Comparison of ENCODE assay signal across 2 cellular contexts in the genomic region with DNA sequence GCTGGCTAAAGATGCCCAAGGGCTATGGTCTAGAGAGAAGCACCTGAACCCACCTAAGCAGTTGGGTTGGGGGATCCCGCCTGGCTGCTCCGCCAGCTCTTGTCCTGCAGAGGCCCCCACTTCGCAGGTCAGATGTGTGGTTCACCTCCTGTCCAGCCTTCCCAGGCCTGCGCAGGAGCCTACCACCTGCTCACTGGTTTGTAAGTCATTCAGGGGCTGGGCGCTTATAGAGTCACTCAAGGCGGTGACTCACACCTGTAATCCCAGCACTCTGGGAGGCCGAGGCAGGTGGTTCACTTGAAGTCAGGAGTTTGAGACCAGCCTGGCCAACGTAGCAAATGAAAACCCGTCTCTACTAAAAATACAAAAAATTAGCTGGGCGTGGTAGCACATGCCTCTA.
TF ChIP-seq lines count a peak whose summit lies in the region.

No MANE protein-coding gene starts in this region.

TF ChIP-seq in HCT116, 20 proteins besides CTCF, POLR2A, EP300 and RAD21:
- TF ChIP-seq CBX3 (IDR thresholded peaks at IDR 0.05; ENCODE audit: low read depth) (no peak), ZNF274 (IDR thresholded peaks at IDR 0.05; ENCODE audit: low read depth, low read length) (no peak), FOSL1 (IDR thresholded peaks at IDR 0.05; ENCODE audit: low read depth) (no peak), YY1 (IDR thresholded peaks at IDR 0.05; ENCODE audit: extremely low read depth, insufficient replicate concordance, low read depth, low read length) (no peak), SIN3A (IDR thresholded peaks at IDR 0.05; ENCODE audit: low read depth) (no peak), SP1 (IDR thresholded peaks at IDR 0.05; ENCODE audit: low read depth) (no peak), EGR1 (IDR thresholded peaks at IDR 0.05; ENCODE audit: low read depth) (no peak), JUND (IDR thresholded peaks at IDR 0.05) (no peak)
- TF ChIP-seq, protein P1, sequence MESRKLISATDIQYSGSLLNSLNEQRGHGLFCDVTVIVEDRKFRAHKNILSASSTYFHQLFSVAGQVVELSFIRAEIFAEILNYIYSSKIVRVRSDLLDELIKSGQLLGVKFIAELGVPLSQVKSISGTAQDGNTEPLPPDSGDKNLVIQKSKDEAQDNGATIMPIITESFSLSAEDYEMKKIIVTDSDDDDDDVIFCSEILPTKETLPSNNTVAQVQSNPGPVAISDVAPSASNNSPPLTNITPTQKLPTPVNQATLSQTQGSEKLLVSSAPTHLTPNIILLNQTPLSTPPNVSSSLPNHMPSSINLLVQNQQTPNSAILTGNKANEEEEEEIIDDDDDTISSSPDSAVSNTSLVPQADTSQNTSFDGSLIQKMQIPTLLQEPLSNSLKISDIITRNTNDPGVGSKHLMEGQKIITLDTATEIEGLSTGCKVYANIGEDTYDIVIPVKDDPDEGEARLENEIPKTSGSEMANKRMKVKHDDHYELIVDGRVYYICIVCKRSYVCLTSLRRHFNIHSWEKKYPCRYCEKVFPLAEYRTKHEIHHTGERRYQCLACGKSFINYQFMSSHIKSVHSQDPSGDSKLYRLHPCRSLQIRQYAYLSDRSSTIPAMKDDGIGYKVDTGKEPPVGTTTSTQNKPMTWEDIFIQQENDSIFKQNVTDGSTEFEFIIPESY (IDR thresholded peaks at IDR 0.05; ENCODE audit: extremely low read depth, insufficient replicate concordance, low read length) = no peak
- TF ChIP-seq, protein P2, sequence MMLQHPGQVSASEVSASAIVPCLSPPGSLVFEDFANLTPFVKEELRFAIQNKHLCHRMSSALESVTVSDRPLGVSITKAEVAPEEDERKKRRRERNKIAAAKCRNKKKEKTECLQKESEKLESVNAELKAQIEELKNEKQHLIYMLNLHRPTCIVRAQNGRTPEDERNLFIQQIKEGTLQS (IDR thresholded peaks at IDR 0.05) = no peak
TF ChIP-seq in HCT116: peak in this region for 0.

TF ChIP-seq in K562, 482 proteins besides CTCF, POLR2A, EP300 and RAD21:
- TF ChIP-seq NRF1 (conservative IDR thresholded peaks at IDR 0.05 in 1 of 2, IDR thresholded peaks at IDR 0.05 in 1 of 2) (peak; percentile 74 to 78), DPF2 (IDR thresholded peaks at IDR 0.05) (0 out of 2 replicates have a peak, but pooled peaks have one; percentile 22), NR2C1 (IDR thresholded peaks at IDR 0.05) (no peak), NR2C1 (tag; IDR thresholded peaks at IDR 0.05) (no peak), JUND (IDR thresholded peaks at IDR 0.05; ENCODE audit: borderline replicate concordance, low read depth, low read length) (peak; percentile 63; the same call in 1 of the 2 replicates), JUND (tag; IDR thresholded peaks at IDR 0.05; ENCODE audit: borderline replicate concordance, low read depth, low read length) (no peak; the same call in 2 of the 3 replicates), ERF (CRISPR knock-in tag; IDR thresholded peaks at IDR 0.05) (no peak), MEF2D (tag; conservative IDR thresholded peaks at IDR 0.05; ENCODE audit: low read depth) (no peak), GATAD2B (IDR thresholded peaks at IDR 0.05; ENCODE audit: borderline replicate concordance) (no peak), L3MBTL2 (IDR thresholded peaks at IDR 0.05) (peak; percentile 80), FOSL1 (tag; conservative IDR thresholded peaks at IDR 0.05) (peak; percentile 61)
- TF ChIP-seq, protein P3, sequence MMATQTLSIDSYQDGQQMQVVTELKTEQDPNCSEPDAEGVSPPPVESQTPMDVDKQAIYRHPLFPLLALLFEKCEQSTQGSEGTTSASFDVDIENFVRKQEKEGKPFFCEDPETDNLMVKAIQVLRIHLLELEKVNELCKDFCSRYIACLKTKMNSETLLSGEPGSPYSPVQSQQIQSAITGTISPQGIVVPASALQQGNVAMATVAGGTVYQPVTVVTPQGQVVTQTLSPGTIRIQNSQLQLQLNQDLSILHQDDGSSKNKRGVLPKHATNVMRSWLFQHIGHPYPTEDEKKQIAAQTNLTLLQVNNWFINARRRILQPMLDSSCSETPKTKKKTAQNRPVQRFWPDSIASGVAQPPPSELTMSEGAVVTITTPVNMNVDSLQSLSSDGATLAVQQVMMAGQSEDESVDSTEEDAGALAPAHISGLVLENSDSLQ (IDR thresholded peaks at IDR 0.05) = peak; percentile 81
- TF ChIP-seq, protein P2 (IDR thresholded peaks at IDR 0.05) = peak; percentile 72
- TF ChIP-seq, protein P2 (CRISPR knock-in tag; conservative IDR thresholded peaks at IDR 0.05) = no peak
- TF ChIP-seq, protein P4, sequence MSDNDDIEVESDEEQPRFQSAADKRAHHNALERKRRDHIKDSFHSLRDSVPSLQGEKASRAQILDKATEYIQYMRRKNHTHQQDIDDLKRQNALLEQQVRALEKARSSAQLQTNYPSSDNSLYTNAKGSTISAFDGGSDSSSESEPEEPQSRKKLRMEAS (CRISPR knock-in tag; IDR thresholded peaks at IDR 0.05) = peak; percentile 58
- TF ChIP-seq, protein P5, sequence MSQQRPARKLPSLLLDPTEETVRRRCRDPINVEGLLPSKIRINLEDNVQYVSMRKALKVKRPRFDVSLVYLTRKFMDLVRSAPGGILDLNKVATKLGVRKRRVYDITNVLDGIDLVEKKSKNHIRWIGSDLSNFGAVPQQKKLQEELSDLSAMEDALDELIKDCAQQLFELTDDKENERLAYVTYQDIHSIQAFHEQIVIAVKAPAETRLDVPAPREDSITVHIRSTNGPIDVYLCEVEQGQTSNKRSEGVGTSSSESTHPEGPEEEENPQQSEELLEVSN (IDR thresholded peaks at IDR 0.05; ENCODE audit: borderline replicate concordance in 1 of 2, extremely low read depth in 1 of 2, insufficient read depth in 1 of 2, insufficient read length in 1 of 2, low read depth in 1 of 2, low read length in 1 of 2, poor library complexity in 1 of 2, severe bottlenecking in 1 of 2) = peak; percentile 17 to 72
- TF ChIP-seq, protein P6, sequence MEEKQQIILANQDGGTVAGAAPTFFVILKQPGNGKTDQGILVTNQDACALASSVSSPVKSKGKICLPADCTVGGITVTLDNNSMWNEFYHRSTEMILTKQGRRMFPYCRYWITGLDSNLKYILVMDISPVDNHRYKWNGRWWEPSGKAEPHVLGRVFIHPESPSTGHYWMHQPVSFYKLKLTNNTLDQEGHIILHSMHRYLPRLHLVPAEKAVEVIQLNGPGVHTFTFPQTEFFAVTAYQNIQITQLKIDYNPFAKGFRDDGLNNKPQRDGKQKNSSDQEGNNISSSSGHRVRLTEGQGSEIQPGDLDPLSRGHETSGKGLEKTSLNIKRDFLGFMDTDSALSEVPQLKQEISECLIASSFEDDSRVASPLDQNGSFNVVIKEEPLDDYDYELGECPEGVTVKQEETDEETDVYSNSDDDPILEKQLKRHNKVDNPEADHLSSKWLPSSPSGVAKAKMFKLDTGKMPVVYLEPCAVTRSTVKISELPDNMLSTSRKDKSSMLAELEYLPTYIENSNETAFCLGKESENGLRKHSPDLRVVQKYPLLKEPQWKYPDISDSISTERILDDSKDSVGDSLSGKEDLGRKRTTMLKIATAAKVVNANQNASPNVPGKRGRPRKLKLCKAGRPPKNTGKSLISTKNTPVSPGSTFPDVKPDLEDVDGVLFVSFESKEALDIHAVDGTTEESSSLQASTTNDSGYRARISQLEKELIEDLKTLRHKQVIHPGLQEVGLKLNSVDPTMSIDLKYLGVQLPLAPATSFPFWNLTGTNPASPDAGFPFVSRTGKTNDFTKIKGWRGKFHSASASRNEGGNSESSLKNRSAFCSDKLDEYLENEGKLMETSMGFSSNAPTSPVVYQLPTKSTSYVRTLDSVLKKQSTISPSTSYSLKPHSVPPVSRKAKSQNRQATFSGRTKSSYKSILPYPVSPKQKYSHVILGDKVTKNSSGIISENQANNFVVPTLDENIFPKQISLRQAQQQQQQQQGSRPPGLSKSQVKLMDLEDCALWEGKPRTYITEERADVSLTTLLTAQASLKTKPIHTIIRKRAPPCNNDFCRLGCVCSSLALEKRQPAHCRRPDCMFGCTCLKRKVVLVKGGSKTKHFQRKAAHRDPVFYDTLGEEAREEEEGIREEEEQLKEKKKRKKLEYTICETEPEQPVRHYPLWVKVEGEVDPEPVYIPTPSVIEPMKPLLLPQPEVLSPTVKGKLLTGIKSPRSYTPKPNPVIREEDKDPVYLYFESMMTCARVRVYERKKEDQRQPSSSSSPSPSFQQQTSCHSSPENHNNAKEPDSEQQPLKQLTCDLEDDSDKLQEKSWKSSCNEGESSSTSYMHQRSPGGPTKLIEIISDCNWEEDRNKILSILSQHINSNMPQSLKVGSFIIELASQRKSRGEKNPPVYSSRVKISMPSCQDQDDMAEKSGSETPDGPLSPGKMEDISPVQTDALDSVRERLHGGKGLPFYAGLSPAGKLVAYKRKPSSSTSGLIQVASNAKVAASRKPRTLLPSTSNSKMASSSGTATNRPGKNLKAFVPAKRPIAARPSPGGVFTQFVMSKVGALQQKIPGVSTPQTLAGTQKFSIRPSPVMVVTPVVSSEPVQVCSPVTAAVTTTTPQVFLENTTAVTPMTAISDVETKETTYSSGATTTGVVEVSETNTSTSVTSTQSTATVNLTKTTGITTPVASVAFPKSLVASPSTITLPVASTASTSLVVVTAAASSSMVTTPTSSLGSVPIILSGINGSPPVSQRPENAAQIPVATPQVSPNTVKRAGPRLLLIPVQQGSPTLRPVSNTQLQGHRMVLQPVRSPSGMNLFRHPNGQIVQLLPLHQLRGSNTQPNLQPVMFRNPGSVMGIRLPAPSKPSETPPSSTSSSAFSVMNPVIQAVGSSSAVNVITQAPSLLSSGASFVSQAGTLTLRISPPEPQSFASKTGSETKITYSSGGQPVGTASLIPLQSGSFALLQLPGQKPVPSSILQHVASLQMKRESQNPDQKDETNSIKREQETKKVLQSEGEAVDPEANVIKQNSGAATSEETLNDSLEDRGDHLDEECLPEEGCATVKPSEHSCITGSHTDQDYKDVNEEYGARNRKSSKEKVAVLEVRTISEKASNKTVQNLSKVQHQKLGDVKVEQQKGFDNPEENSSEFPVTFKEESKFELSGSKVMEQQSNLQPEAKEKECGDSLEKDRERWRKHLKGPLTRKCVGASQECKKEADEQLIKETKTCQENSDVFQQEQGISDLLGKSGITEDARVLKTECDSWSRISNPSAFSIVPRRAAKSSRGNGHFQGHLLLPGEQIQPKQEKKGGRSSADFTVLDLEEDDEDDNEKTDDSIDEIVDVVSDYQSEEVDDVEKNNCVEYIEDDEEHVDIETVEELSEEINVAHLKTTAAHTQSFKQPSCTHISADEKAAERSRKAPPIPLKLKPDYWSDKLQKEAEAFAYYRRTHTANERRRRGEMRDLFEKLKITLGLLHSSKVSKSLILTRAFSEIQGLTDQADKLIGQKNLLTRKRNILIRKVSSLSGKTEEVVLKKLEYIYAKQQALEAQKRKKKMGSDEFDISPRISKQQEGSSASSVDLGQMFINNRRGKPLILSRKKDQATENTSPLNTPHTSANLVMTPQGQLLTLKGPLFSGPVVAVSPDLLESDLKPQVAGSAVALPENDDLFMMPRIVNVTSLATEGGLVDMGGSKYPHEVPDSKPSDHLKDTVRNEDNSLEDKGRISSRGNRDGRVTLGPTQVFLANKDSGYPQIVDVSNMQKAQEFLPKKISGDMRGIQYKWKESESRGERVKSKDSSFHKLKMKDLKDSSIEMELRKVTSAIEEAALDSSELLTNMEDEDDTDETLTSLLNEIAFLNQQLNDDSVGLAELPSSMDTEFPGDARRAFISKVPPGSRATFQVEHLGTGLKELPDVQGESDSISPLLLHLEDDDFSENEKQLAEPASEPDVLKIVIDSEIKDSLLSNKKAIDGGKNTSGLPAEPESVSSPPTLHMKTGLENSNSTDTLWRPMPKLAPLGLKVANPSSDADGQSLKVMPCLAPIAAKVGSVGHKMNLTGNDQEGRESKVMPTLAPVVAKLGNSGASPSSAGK (IDR thresholded peaks at IDR 0.05) = peak; percentile 68
- TF ChIP-seq, protein P1 (CRISPR knock-in tag; IDR thresholded peaks at IDR 0.05) = peak; percentile 95
- TF ChIP-seq, protein P7, sequence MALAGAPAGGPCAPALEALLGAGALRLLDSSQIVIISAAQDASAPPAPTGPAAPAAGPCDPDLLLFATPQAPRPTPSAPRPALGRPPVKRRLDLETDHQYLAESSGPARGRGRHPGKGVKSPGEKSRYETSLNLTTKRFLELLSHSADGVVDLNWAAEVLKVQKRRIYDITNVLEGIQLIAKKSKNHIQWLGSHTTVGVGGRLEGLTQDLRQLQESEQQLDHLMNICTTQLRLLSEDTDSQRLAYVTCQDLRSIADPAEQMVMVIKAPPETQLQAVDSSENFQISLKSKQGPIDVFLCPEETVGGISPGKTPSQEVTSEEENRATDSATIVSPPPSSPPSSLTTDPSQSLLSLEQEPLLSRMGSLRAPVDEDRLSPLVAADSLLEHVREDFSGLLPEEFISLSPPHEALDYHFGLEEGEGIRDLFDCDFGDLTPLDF (CRISPR knock-in tag; IDR thresholded peaks at IDR 0.05) = no peak
